Comparison of ENCODE assay signal across 19 cellular contexts in the genomic region with DNA sequence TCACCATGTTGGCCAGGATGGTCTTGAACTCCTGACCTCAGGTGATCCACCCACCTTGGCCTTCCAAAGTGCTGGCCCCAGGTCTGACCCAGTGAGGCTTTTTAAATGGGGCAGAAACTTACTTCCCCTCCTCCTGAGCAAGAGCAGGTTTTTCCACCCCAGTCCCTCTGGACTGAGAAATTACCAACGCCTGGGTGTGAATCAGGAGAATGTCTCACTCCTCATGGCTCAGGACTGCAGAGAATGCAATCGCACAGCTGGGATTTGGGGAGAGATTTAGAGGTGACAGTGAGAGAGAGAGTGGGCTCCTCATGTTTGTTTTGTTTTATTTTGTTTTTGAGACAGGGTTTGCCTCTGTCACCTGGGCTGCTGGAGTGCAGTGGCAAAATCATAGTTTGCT.
DNase-seq lines count a peak whose midpoint lies in the region; ATAC-seq, FAIRE-seq and TF ChIP-seq lines count a peak whose summit lies in the region.
"Had no signal": no experiment of that assay in that cellular context is flagged by ENCODE, and none has a peak within 500 bp of the region (broad histone marks: within the 10 kb centered on the region; RNA-seq: fewer than 3 reads in every experiment).

No MANE protein-coding gene starts in this region.

- no peaks in the 10 kb centered on the region for H3K9me3 ChIP-seq in trophoblast cell (ENCODE audit: insufficient read depth, low read depth, low read length)
- H3K9me3 ChIP-seq: colonic mucosa, stomach had no signal

- peaks cover 24% of the 10 kb centered on the region for H3K79me1 ChIP-seq in trophoblast cell (ENCODE audit: low read length)

- H4K8ac ChIP-seq in trophoblast cell (ENCODE audit: low read depth, low read length): no peak overlapping the region

- H4K91ac ChIP-seq in trophoblast cell (ENCODE audit: low read depth, low read length): no peak overlapping the region

- DNase-seq in Daoy (ENCODE audit: low read depth): peak; percentile 39
- peak; percentile 53 for DNase-seq in RPMI7951 (ENCODE audit: low read depth)
- peak; percentile 82 to 90 for DNase-seq in trophoblast cell
- DNase-seq in GM12892 (ENCODE audit: insufficient read length): no peak
- DNase-seq in activated effector memory CD4-positive, alpha-beta T cell treated with anti-CD3 and anti-CD28 coated beads, Interleukin-2, amount 50 U/mL, for 16 hours: no peak
- no peak for DNase-seq in activated T-cell treated with anti-CD3 and anti-CD28 coated beads, Interleukin-2, amount 50 U/mL, for 1 hour
- DNase-seq in G401 (ENCODE audit: low spot score): no peak
- DNase-seq: activated CD4-positive, CD25-positive, alpha-beta regulatory T cell; activated CD8-positive, alpha-beta memory T cell treated with anti-CD3 and anti-CD28 coated beads, Interleukin-2, amount 50 U/mL, for 48 hours; AML-193; colonic mucosa; KG1; NCI-H146; NCI-H446 treated with DMSO at 0.1 percent for 48 hours; occipital lobe; OCI-M1; stomach had no signal

- no peaks in the 10 kb centered on the region for H3K36me3 ChIP-seq in trophoblast cell (ENCODE audit: control insufficient read depth in 1 of 2, insufficient read depth in 2 of 2, low read length in 2 of 2)
- H3K36me3 ChIP-seq: colonic mucosa had no signal

- no peak for FAIRE-seq in GM12892 (lab: Jason Lieb, UNC)
- FAIRE-seq: D721Med had no signal

- H2AK5ac ChIP-seq in trophoblast cell (ENCODE audit: low read length): no peak overlapping the region

- peaks cover 25 to 45% of the 10 kb centered on the region in 2 experiments for H3K4me1 ChIP-seq in trophoblast cell (ENCODE audit: control insufficient read depth in 1 of 2, insufficient read depth in 2 of 2, low read length in 2 of 2)
- H3K4me1 ChIP-seq: colonic mucosa had no signal

- in situ Hi-C loops in G401 (cut with HindIII; ENCODE audit: low sequenced_read_pairs): no loop called here

- H2BK12ac ChIP-seq in trophoblast cell (ENCODE audit: low read length): no peak overlapping the region

- no CpG with 5 or more reads among the region's 2 CpGs for WGBS in trophoblast cell (ENCODE audit: extremely low coverage, insufficient coverage, insufficient read length)

- no peak for TF ChIP-seq POLR2A in GM12892 (IDR thresholded peaks at IDR 0.05; ENCODE audit: low read depth, low read length)

- H2AFZ ChIP-seq in trophoblast cell (ENCODE audit: insufficient read depth, low read length, poor library complexity): no peak overlapping the region

- H3K4ac ChIP-seq in trophoblast cell (ENCODE audit: low read depth, low read length): no peak overlapping the region

- peak overlapping the region; percentile 9 for H3K27ac ChIP-seq in trophoblast cell (ENCODE audit: low read depth, low read length)
- H3K27ac ChIP-seq: colonic mucosa had no signal

- no peak overlapping the region for H3K4me2 ChIP-seq in trophoblast cell (ENCODE audit: low read length)

- no peak overlapping the region for H3K18ac ChIP-seq in trophoblast cell (ENCODE audit: low read length)

- H3K9ac ChIP-seq in trophoblast cell (ENCODE audit: low read length): no peak overlapping the region

- H3K27me3 ChIP-seq in trophoblast cell (ENCODE audit: insufficient read depth, low read length): no peaks in the 10 kb centered on the region
- H3K27me3 ChIP-seq: colonic mucosa, stomach had no signal

- peak overlapping the region; percentile 69 for H2BK120ac ChIP-seq in trophoblast cell (ENCODE audit: insufficient read depth, low read length, poor library complexity)

- ATAC-seq in esophagus mucosa: peak; percentile 46

- no peak overlapping the region for H3K23ac ChIP-seq in trophoblast cell (ENCODE audit: low read length)

- H3K14ac ChIP-seq in trophoblast cell (ENCODE audit: low read length): peak overlapping the region; percentile 37

- no peak overlapping the region for H2BK5ac ChIP-seq in trophoblast cell (ENCODE audit: low read depth, low read length, poor library complexity)

- H3K79me2 ChIP-seq in trophoblast cell (ENCODE audit: control insufficient read depth, insufficient read depth, low read length, poor library complexity): peaks cover 5% of the 10 kb centered on the region

- H4K12ac ChIP-seq in trophoblast cell (ENCODE audit: low read depth, low read length): no peak overlapping the region

- no peak overlapping the region for H3K4me3 ChIP-seq in trophoblast cell (ENCODE audit: low read depth, low read length)
- H3K4me3 ChIP-seq: colonic mucosa, stomach had no signal

Comparison
In these comparisons a context has a peak if more than half of its experiments do, and no peak if none do; other contexts are left out.
1. DNase-seq: peak in Daoy (single experiment), RPMI7951 (single experiment) and trophoblast cell (2 of 2); none in GM12892 (single experiment), activated effector memory CD4-positive, alpha-beta T cell treated with anti-CD3 and anti-CD28 coated beads, Interleukin-2, amount 50 U/mL, for 16 hours (single experiment), activated T-cell treated with anti-CD3 and anti-CD28 coated beads, Interleukin-2, amount 50 U/mL, for 1 hour (single experiment) and G401 (single experiment).